ENCODE assay signal across 8 cellular contexts in genomic region chrX:73916931-73917657, GRCh38.
DNase-seq lines count a peak whose midpoint lies in the region; ATAC-seq and TF ChIP-seq lines count a peak whose summit lies in the region.

No MANE protein-coding gene starts in this region.

- H3K79me1 ChIP-seq in mesendoderm (ENCODE audit: low read length) = no peaks in the 10 kb centered on the region

- no peaks in the 10 kb centered on the region for H3F3A ChIP-seq in Loucy (ENCODE audit: low read depth)

- no peak overlapping the region for H2BK5ac ChIP-seq in mesendoderm (ENCODE audit: low read length)

- H3K4me1 ChIP-seq in BLaER1 (peaks cover 25% of the 10 kb centered on the region), Loucy (ENCODE audit: insufficient read depth, low read length, poor library complexity, severe bottlenecking) (peaks cover 14% of the 10 kb centered on the region), mesendoderm (ENCODE audit: control insufficient read depth, low read depth, low read length) (no peaks in the 10 kb centered on the region)

- no peak overlapping the region for H4K8ac ChIP-seq in mesendoderm (ENCODE audit: low read depth, low read length)

- H3K4me2 ChIP-seq in BLaER1 (peak overlapping the region; percentile 69), Loucy (ENCODE audit: low read depth, low read length, poor library complexity, severe bottlenecking) (peak overlapping the region; percentile 47), mesendoderm (ENCODE audit: low read length) (no peak overlapping the region)

- DNase-seq in dermis blood vessel endothelial cell (peak; percentile 89), mesendoderm (peak; percentile 92), KBM-7 (no peak), HUDEP-2 (lab: John Stamatoyannopoulos, UW; ENCODE audit: unreplicated experiment in 76 of 76) (no peak)
- DNase-seq in stimulated activated naive CD8-positive, alpha-beta T cell treated with anti-CD3 and anti-CD28 coated beads, Interleukin-15, Interleukin-2, amounts not matched to agents 100 U/mL and 50 U/mL, for 24 hours = no peak

- H3K27me3 ChIP-seq in BLaER1 = no peaks in the 10 kb centered on the region
- no peaks in the 10 kb centered on the region for H3K27me3 ChIP-seq in Loucy (ENCODE audit: insufficient read depth, low read length, poor library complexity, severe bottlenecking)
- H3K27me3 ChIP-seq in mesendoderm (ENCODE audit: insufficient read depth, low read length, poor library complexity) = no peaks in the 10 kb centered on the region

- no peak for TF ChIP-seq CTCF in Loucy (conservative IDR thresholded peaks at IDR 0.05; ENCODE audit: low read length)

- H3K36me3 ChIP-seq in BLaER1 = no peaks in the 10 kb centered on the region
- no peaks in the 10 kb centered on the region for H3K36me3 ChIP-seq in Loucy (ENCODE audit: insufficient read depth, low read length)
- H3K36me3 ChIP-seq in mesendoderm (ENCODE audit: control insufficient read depth, insufficient read depth, low read length) = no peaks in the 10 kb centered on the region

- peak overlapping the region; percentile 2; the same call in 1 of the 2 replicates for H2AFZ ChIP-seq in Loucy (ENCODE audit: low read length)

- no peak overlapping the region for H3K4ac ChIP-seq in mesendoderm (ENCODE audit: low read depth, low read length)

- no peak overlapping the region for H2BK120ac ChIP-seq in mesendoderm (ENCODE audit: low read depth, low read length)

- no peak overlapping the region for H3K23ac ChIP-seq in mesendoderm (ENCODE audit: low read length)

- H3K4me3 ChIP-seq in BLaER1 = peak overlapping the region; percentile 2; the same call in 1 of the 2 replicates
- H3K4me3 ChIP-seq in Loucy (ENCODE audit: low read length, poor library complexity, severe bottlenecking) = peak overlapping the region; percentile 31
- no peak overlapping the region for H3K4me3 ChIP-seq in mesendoderm (ENCODE audit: low read length)

- in situ Hi-C loops in KBM-7 (cut with MboI; ENCODE audit: low pct_unique_long_range_greater_than_20kb, low sequenced_read_pairs) = no loop called here

- H4K20me1 ChIP-seq in BLaER1 = no peaks in the 10 kb centered on the region
- H4K20me1 ChIP-seq in Loucy (ENCODE audit: insufficient read depth, low read length, poor library complexity, severe bottlenecking) = no peaks in the 10 kb centered on the region

- no peak overlapping the region for H2BK15ac ChIP-seq in mesendoderm (replicated peaks; ENCODE audit: low read depth)

- no peaks in the 10 kb centered on the region for H3K9me2 ChIP-seq in Loucy (replicated peaks; ENCODE audit: low read depth, low read length)

- no peak for ATAC-seq in stimulated activated naive CD8-positive, alpha-beta T cell treated with anti-CD3 and anti-CD28 coated beads, Interleukin-15, Interleukin-2, amounts not matched to agents 100 U/mL and 50 U/mL, for 24 hours
- no peak for ATAC-seq in HG03045 (IDR thresholded peaks at IDR 0.05; ENCODE audit: unreplicated experiment)

- no peak overlapping the region for H3K18ac ChIP-seq in mesendoderm (ENCODE audit: low read length)

- no CpG with 5 or more reads among the region's 2 CpGs for WGBS in mesendoderm (ENCODE audit: extremely low coverage, insufficient coverage, low lambda C conversion rate)

- H3K9ac ChIP-seq in BLaER1 (peak overlapping the region; percentile 57), Loucy (ENCODE audit: low read depth, low read length, poor library complexity, severe bottlenecking) (no peak overlapping the region), mesendoderm (ENCODE audit: low read length) (no peak overlapping the region)

- H3K27ac ChIP-seq in BLaER1 = peak overlapping the region; percentile 76
- H3K27ac ChIP-seq in mesendoderm (ENCODE audit: low read depth, low read length) = peak overlapping the region; percentile 36

- no peaks in the 10 kb centered on the region for H3K79me2 ChIP-seq in Loucy (ENCODE audit: insufficient read depth, low read length)
- no peaks in the 10 kb centered on the region for H3K79me2 ChIP-seq in mesendoderm (ENCODE audit: control insufficient read depth, insufficient read depth, low read length)

- H3K9me3 ChIP-seq in BLaER1 (no peaks in the 10 kb centered on the region), Loucy (ENCODE audit: insufficient read depth, low read depth, low read length) (no peaks in the 10 kb centered on the region)

- peak overlapping the region; percentile 2 for H3K56ac ChIP-seq in mesendoderm (ENCODE audit: low read length)

- H2AK5ac ChIP-seq in mesendoderm (ENCODE audit: low read length) = no peak overlapping the region

- H4K5ac ChIP-seq in mesendoderm (ENCODE audit: low read length) = no peak overlapping the region

Comparison
In these comparisons a context has a peak if more than half of its experiments do, and no peak if none do; other contexts are left out.
1. DNase-seq: peak in dermis blood vessel endothelial cell (single experiment) and mesendoderm (single experiment); none in KBM-7 (single experiment), HUDEP-2 (0 of 76) and stimulated activated naive CD8-positive, alpha-beta T cell treated with anti-CD3 and anti-CD28 coated beads, Interleukin-15, Interleukin-2, amounts not matched to agents 100 U/mL and 50 U/mL, for 24 hours (single experiment).